In genomic region chr20:58459058-58459743, GRCh38 we compare ENCODE assay signal across 13 cellular contexts. TPM values are rescaled to one million over a fixed set of nuclear protein-coding genes. Genes with fewer than 3 reads are reported as not detected.
DNase-seq lines count a peak whose midpoint lies in the region; ATAC-seq, FAIRE-seq and TF ChIP-seq lines count a peak whose summit lies in the region.
"Had no signal": no experiment of that assay in that cellular context is flagged by ENCODE, and none has a peak within 500 bp of the region (broad histone marks: within the 10 kb centered on the region; RNA-seq: fewer than 3 reads in every experiment).

No MANE protein-coding gene starts in this region.

- H3K27me3 Mint-ChIP-seq in activated T-helper 2 cell treated with anti-CD3 and anti-CD28 coated beads, Interferon-gamma antibody, Interleukin-2, Interleukin-4, amounts not matched to agents 10 μg/mL and 5 μg/mL and 100 μg/mL, durations not matched to agents 14 hours and 24 hours and 36 hours (ENCODE audit: low read depth), result no peaks in the 10 kb centered on the region

- H3K9me3 ChIP-seq in kidney (ENCODE audit: control insufficient read depth in 1 of 2, low read length in 2 of 2), result no peaks in the 10 kb centered on the region

- no peak overlapping the region for H3K4me3 Mint-ChIP-seq in activated T-helper 2 cell treated with anti-CD3 and anti-CD28 coated beads, Interferon-gamma antibody, Interleukin-2, Interleukin-4, amounts not matched to agents 10 μg/mL and 5 μg/mL and 100 μg/mL, durations not matched to agents 14 hours and 24 hours and 36 hours (ENCODE audit: low read depth)
- H3K4me3 Mint-ChIP-seq: activated T-helper 1 cell treated with anti-CD3 and anti-CD28 coated beads, Interleukin-12 subunit alpha, Interleukin-12 subunit beta, Interleukin-2, Interleukin-4 antibody, amounts not matched to agents 30 ng/mL and 10 ng/mL and 1 ng/mL, durations not matched to agents 14 hours and 24 hours and 36 hours; CD8-positive, alpha-beta T cell had no signal

- FAIRE-seq in D721Med (lab: Jason Lieb, UNC), result no peak
- no peak for FAIRE-seq in kidney (lab: Jason Lieb, UNC)
- FAIRE-seq: bronchial epithelial cell had no signal

- peak overlapping the region; percentile 12 for H3K27ac Mint-ChIP-seq in activated T-helper 2 cell treated with anti-CD3 and anti-CD28 coated beads, Interferon-gamma antibody, Interleukin-2, Interleukin-4, amounts not matched to agents 10 μg/mL and 5 μg/mL and 100 μg/mL, durations not matched to agents 14 hours and 24 hours and 36 hours
- H3K27ac Mint-ChIP-seq: activated T-helper 1 cell treated with anti-CD3 and anti-CD28 coated beads, Interleukin-12 subunit alpha, Interleukin-12 subunit beta, Interleukin-2, Interleukin-4 antibody, amounts not matched to agents 30 ng/mL and 10 ng/mL and 1 ng/mL, durations not matched to agents 14 hours and 24 hours and 36 hours; CD8-positive, alpha-beta T cell had no signal

- H3K36me3 Mint-ChIP-seq in activated T-helper 2 cell treated with anti-CD3 and anti-CD28 coated beads, Interferon-gamma antibody, Interleukin-2, Interleukin-4, amounts not matched to agents 10 μg/mL and 5 μg/mL and 100 μg/mL, durations not matched to agents 14 hours and 24 hours and 36 hours (ENCODE audit: low read depth), result peaks cover 12% of the 10 kb centered on the region

- no peak for DNase-seq in activated T-helper 2 cell treated with anti-CD3 and anti-CD28 coated beads, Interferon-gamma antibody, Interleukin-2, Interleukin-4, amounts not matched to agents 10 μg/mL and 5 μg/mL and 100 μg/mL, durations not matched to agents 14 hours and 24 hours and 36 hours (ENCODE audit: low spot score)
- DNase-seq in NCI-H2081 treated with DMSO at 0.1 percent for 48 hours (lab: John Stamatoyannopoulos, UW) (no peak), D721Med (ENCODE audit: insufficient read length, low spot score) (no peak), iPS-NIHi11 (ENCODE audit: low spot score) (no peak), kidney (no peak)
- DNase-seq: CD8-positive, alpha-beta T cell; NCI-H146 had no signal

- intact Hi-C loops in activated T-helper 2 cell treated with anti-CD3 and anti-CD28 coated beads, Interferon-gamma antibody, Interleukin-2, Interleukin-4, amounts not matched to agents 10 μg/mL and 5 μg/mL and 100 μg/mL, durations not matched to agents 14 hours and 24 hours and 36 hours (cut with micrococcal nuclease), result no loop called here
- intact Hi-C loops in kidney (cut with DNase I), result no loop called here

- ATAC-seq in GM18511 (IDR thresholded peaks at IDR 0.05; ENCODE audit: unreplicated experiment) (peak; percentile 39), GM21526 (IDR thresholded peaks at IDR 0.05; ENCODE audit: low FRiP score, unreplicated experiment) (peak; percentile 18), HG03097 (IDR thresholded peaks at IDR 0.05; ENCODE audit: low FRiP score, unreplicated experiment) (peak; percentile 24)
- ATAC-seq: CD8-positive, alpha-beta T cell had no signal

- no peak overlapping the region for H3K4me3 ChIP-seq in kidney (ENCODE audit: low read length in 2 of 2)
- H3K4me3 ChIP-seq: skin epidermis had no signal

- H3K36me3 ChIP-seq in kidney (ENCODE audit: control insufficient read depth in 1 of 2, insufficient read depth in 2 of 2, low read length in 2 of 2), result no peaks in the 10 kb centered on the region

- no peak overlapping the region for H3K9ac ChIP-seq in kidney (ENCODE audit: low read length in 2 of 2)

- TF ChIP-seq CTCF in D721Med (IDR thresholded peaks at IDR 0.05; ENCODE audit: insufficient read depth, missing control alignments) (no peak), kidney (IDR thresholded peaks at IDR 0.05; ENCODE audit: borderline replicate concordance, extremely low read depth, insufficient read depth) (no peak)

- H3K27ac ChIP-seq in kidney (ENCODE audit: low read depth in 2 of 2, low read length in 2 of 2), result no peak overlapping the region
- H3K27ac ChIP-seq: skin epidermis had no signal

- H3K4me1 ChIP-seq in kidney (ENCODE audit: control insufficient read depth in 1 of 2, insufficient read depth in 1 of 2, low read depth in 1 of 2, low read length in 2 of 2), result no peaks in the 10 kb centered on the region

- peaks cover 21% of the 10 kb centered on the region for H3K4me1 Mint-ChIP-seq in activated T-helper 2 cell treated with anti-CD3 and anti-CD28 coated beads, Interferon-gamma antibody, Interleukin-2, Interleukin-4, amounts not matched to agents 10 μg/mL and 5 μg/mL and 100 μg/mL, durations not matched to agents 14 hours and 24 hours and 36 hours (ENCODE audit: low read depth)

- H3K9me3 Mint-ChIP-seq in activated T-helper 2 cell treated with anti-CD3 and anti-CD28 coated beads, Interferon-gamma antibody, Interleukin-2, Interleukin-4, amounts not matched to agents 10 μg/mL and 5 μg/mL and 100 μg/mL, durations not matched to agents 14 hours and 24 hours and 36 hours, result peaks cover 8% of the 10 kb centered on the region
- H3K9me3 Mint-ChIP-seq: activated T-helper 1 cell treated with anti-CD3 and anti-CD28 coated beads, Interleukin-12 subunit alpha, Interleukin-12 subunit beta, Interleukin-2, Interleukin-4 antibody, amounts not matched to agents 30 ng/mL and 10 ng/mL and 1 ng/mL, durations not matched to agents 14 hours and 24 hours and 36 hours had no signal

RNA-seq across cellular contexts. Expression of gene APCDD1L, which starts 56.0 kb away (rescaled TPM):
- not detected in 2 replicates for total RNA-seq in activated T-helper 2 cell treated with anti-CD3 and anti-CD28 coated beads, Interferon-gamma antibody, Interleukin-2, Interleukin-4, amounts not matched to agents 10 μg/mL and 5 μg/mL and 100 μg/mL, durations not matched to agents 14 hours and 24 hours and 36 hours
- 1.2 TPM for total RNA-seq in kidney
- 4.5 TPM for polyA plus RNA-seq in kidney (ENCODE audit: insufficient read depth, low read depth, low replicate concordance)
- total RNA-seq: activated T-helper 1 cell treated with anti-CD3 and anti-CD28 coated beads, Interleukin-12 subunit alpha, Interleukin-12 subunit beta, Interleukin-2, Interleukin-4 antibody, amounts not matched to agents 30 ng/mL and 10 ng/mL and 1 ng/mL, durations not matched to agents 14 hours and 24 hours and 36 hours; CD8-positive, alpha-beta T cell had no signal
